ENCODE assay signal across 8 cellular contexts in the genomic region with DNA sequence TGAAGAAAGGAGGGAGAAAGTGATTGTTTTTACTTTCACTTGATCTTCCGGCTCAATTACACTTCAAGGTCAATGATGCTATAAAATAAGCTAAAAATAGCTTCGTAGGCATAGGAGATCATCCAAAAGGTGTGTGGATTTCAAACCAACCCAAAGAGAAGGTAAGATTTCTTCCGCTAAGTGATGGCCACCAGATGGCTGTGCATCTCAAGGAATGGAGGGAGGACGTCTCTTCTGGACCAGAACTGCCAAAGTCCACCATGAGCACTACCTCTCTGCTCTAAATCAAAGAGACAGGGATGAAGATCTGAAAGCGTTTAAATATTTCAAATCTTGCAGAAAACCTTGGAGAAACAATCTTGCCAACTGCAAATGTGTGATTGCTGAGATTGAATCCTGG.
A peak's percentile ranks its signal among the peaks of the same experiment; 100 is the strongest.
DNase-seq lines count a peak whose midpoint lies in the region; ATAC-seq and TF ChIP-seq lines count a peak whose summit lies in the region.

No MANE protein-coding gene starts in this region.

- ATAC-seq in GM19351 (IDR thresholded peaks at IDR 0.05; ENCODE audit: unreplicated experiment), result peak; percentile 45
- ATAC-seq in HG03139 (IDR thresholded peaks at IDR 0.05; ENCODE audit: unreplicated experiment), result no peak

- no peak overlapping the region for H3K4me3 ChIP-seq in coronary artery

- peak; percentile 44 for DNase-seq in CD1c-positive myeloid dendritic cell (ENCODE audit: extremely low spot score)
- DNase-seq in NCI-H82 (lab: John Stamatoyannopoulos, UW), result peak; percentile 81
- DNase-seq in fibroblast of the conjunctiva (ENCODE audit: low read depth), result peak; percentile 22
- DNase-seq in T-helper 9 cell, result no peak
- no peak for DNase-seq in coronary artery (ENCODE audit: low spot score)
- no peak for DNase-seq in epidermal melanocyte (ENCODE audit: insufficient read length, low spot score)

- no peak overlapping the region for H3K27ac ChIP-seq in coronary artery

- TF ChIP-seq CTCF in coronary artery (IDR thresholded peaks at IDR 0.05), result no peak

Comparison
In these comparisons a context has a peak if more than half of its experiments do, and no peak if none do; other contexts are left out.
1. DNase-seq: peak in CD1c-positive myeloid dendritic cell (single experiment), NCI-H82 (single experiment) and fibroblast of the conjunctiva (single experiment); none in T-helper 9 cell (single experiment), coronary artery (single experiment) and epidermal melanocyte (single experiment).